In the genomic region with DNA sequence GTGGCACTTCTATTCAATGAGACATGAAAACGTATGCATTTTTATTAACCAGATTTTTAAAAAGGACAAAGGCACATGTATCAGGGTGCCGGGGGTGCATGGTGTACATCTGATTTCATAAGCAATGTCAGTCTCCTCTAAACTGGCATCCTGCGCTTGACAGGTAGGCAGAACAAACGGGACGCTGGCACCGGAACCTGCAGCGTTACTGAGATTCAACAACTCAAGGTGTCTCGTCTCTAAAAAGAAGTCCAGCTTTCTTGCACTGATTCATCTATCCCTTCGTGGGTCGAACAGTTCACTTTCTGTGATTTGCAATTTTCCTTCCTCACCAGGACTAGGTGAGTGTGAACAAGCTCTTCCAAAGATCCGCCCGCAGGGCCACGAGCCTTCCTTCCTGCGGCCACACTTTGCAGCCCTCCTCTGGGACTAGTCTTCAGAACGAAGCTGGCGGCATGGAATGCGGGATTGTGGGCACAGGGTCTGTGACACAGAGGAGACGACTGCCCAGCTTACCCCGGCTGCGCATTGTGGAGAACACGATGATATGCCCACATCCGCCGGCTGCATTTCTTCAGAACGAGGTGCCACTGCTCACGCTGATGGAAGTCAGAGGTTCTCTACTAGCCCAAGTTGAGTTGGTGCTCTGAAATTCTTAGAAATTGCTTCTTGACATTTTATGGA, we compare ENCODE assay signal across 14 cellular contexts. TPM values are rescaled to one million over a fixed set of nuclear protein-coding genes. Genes with fewer than 3 reads are reported as not detected.
DNase-seq lines count a peak whose midpoint lies in the region; ATAC-seq and TF ChIP-seq lines count a peak whose summit lies in the region.
"Had no signal": no experiment of that assay in that cellular context is flagged by ENCODE, and none has a peak within 500 bp of the region (broad histone marks: within the 10 kb centered on the region; RNA-seq: fewer than 3 reads in every experiment).

No MANE protein-coding gene starts in this region.

- no peak overlapping the region for H3K9ac ChIP-seq in BLaER1 treated with 17β-estradiol and CSF1 and Interleukin-3, amounts not matched to agents 10 nM and 100 nM
- no peak overlapping the region for H3K9ac ChIP-seq in neural progenitor cell

- H3K27ac Mint-ChIP-seq in neural progenitor cell = no peak overlapping the region
- no peak overlapping the region for H3K27ac Mint-ChIP-seq in activated CD4-positive, alpha-beta memory T cell treated with anti-CD3 and anti-CD28 coated beads for 36 hours

- no peak for ATAC-seq in HG03342 (IDR thresholded peaks at IDR 0.05; ENCODE audit: unreplicated experiment)

- H3K27me3 ChIP-seq in BLaER1 treated with 17β-estradiol and CSF1 and Interleukin-3, amounts not matched to agents 10 nM and 100 nM = peaks cover 3 to 10% (median 6%) of the 10 kb centered on the region in 11 experiments; a peak in 21 of 22 replicates
- H3K27me3 ChIP-seq in H7 (ENCODE audit: control insufficient read depth, insufficient read depth, low read length) = peaks cover 11% of the 10 kb centered on the region
- peaks cover 42% of the 10 kb centered on the region for H3K27me3 ChIP-seq in neural progenitor cell

- POLR2A ChIA-PET in activated CD4-positive, alpha-beta memory T cell treated with anti-CD3 and anti-CD28 coated beads for 36 hours (lab: Charles Lee) = no interaction called here

- H3K4me2 ChIP-seq in BLaER1 treated with 17β-estradiol and CSF1 and Interleukin-3, amounts not matched to agents 10 nM and 100 nM = peak overlapping the region; percentile 27 to 76 (median 48); a peak in 16 of 22 replicates
- H3K4me2 ChIP-seq in neural progenitor cell = no peak overlapping the region

- DNase-seq in H7 (peak; percentile 24), coronary artery (ENCODE audit: low spot score) (peak; percentile 55), neural progenitor cell (ENCODE audit: low spot score) (no peak), foreskin melanocyte (no peak)
- DNase-seq in activated CD4-positive, alpha-beta memory T cell treated with anti-CD3 and anti-CD28 coated beads for 36 hours = no peak
- DNase-seq: CD4-positive, CD25-positive, alpha-beta regulatory T cell; KBM-7; NCI-H1105; NCI-H2081 treated with DMSO at 0.1 percent for 48 hours; NCI-H748 treated with DMSO at 0.1 percent for 48 hours had no signal

- H3K4me3 ChIP-seq in BLaER1 treated with 17β-estradiol and CSF1 and Interleukin-3, amounts not matched to agents 10 nM and 100 nM = no peak overlapping the region
- H3K4me3 ChIP-seq in H7 (ENCODE audit: insufficient read depth, low read depth, low read length) (no peak overlapping the region), coronary artery (no peak overlapping the region), neural progenitor cell (no peak overlapping the region)
- H3K4me3 ChIP-seq: HAP-1 had no signal

- peaks cover 7 to 20% (median 14%) of the 10 kb centered on the region in 10 experiments for H3K4me1 ChIP-seq in BLaER1 treated with 17β-estradiol and CSF1 and Interleukin-3, amounts not matched to agents 10 nM and 100 nM
- H3K4me1 ChIP-seq in neural progenitor cell = no peaks in the 10 kb centered on the region
- H3K4me1 ChIP-seq: HAP-1 had no signal

- H3K4me3 Mint-ChIP-seq in neural progenitor cell = peak overlapping the region; percentile 21
- H3K4me3 Mint-ChIP-seq in activated CD4-positive, alpha-beta memory T cell treated with anti-CD3 and anti-CD28 coated beads for 36 hours = no peak overlapping the region
- H3K4me3 Mint-ChIP-seq: CD4-positive, CD25-positive, alpha-beta regulatory T cell had no signal

- H3K4me1 Mint-ChIP-seq in neural progenitor cell = no peaks in the 10 kb centered on the region
- no peaks in the 10 kb centered on the region for H3K4me1 Mint-ChIP-seq in activated CD4-positive, alpha-beta memory T cell treated with anti-CD3 and anti-CD28 coated beads for 36 hours (ENCODE audit: low read depth)
- H3K4me1 Mint-ChIP-seq: CD4-positive, CD25-positive, alpha-beta regulatory T cell had no signal

- H3K9me3 Mint-ChIP-seq in neural progenitor cell = peaks cover 17% of the 10 kb centered on the region
- peaks cover 7% of the 10 kb centered on the region for H3K9me3 Mint-ChIP-seq in activated CD4-positive, alpha-beta memory T cell treated with anti-CD3 and anti-CD28 coated beads for 36 hours

- TF ChIP-seq CTCF in coronary artery (IDR thresholded peaks at IDR 0.05) (no peak), neural progenitor cell (IDR thresholded peaks at IDR 0.05) (no peak)

- H3K36me3 Mint-ChIP-seq in neural progenitor cell = no peaks in the 10 kb centered on the region
- H3K36me3 Mint-ChIP-seq in activated CD4-positive, alpha-beta memory T cell treated with anti-CD3 and anti-CD28 coated beads for 36 hours = no peaks in the 10 kb centered on the region
- H3K36me3 Mint-ChIP-seq: CD4-positive, CD25-positive, alpha-beta regulatory T cell had no signal

- H2AFZ ChIP-seq in neural progenitor cell (replicated peaks) = no peak overlapping the region

- H4K20me1 ChIP-seq in BLaER1 treated with 17β-estradiol and CSF1 and Interleukin-3, amounts not matched to agents 10 nM and 100 nM = no peaks in the 10 kb centered on the region
- peaks cover under 1% of the 10 kb centered on the region for H4K20me1 ChIP-seq in neural progenitor cell (ENCODE audit: low read depth)

- no peaks in the 10 kb centered on the region for H3F3A ChIP-seq in neural progenitor cell (ENCODE audit: low read depth)

- intact Hi-C loops in activated CD4-positive, alpha-beta memory T cell treated with anti-CD3 and anti-CD28 coated beads for 36 hours (cut with micrococcal nuclease) = no loop called here

- no peaks in the 10 kb centered on the region for H3K36me3 ChIP-seq in BLaER1 treated with 17β-estradiol and CSF1 and Interleukin-3, amounts not matched to agents 10 nM and 100 nM
- H3K36me3 ChIP-seq in H7 (replicated peaks; ENCODE audit: control insufficient read depth, insufficient read depth, low read length) = no peaks in the 10 kb centered on the region
- no peaks in the 10 kb centered on the region for H3K36me3 ChIP-seq in neural progenitor cell
- H3K36me3 ChIP-seq: HAP-1 had no signal

- no peaks in the 10 kb centered on the region for H3K79me2 ChIP-seq in neural progenitor cell (ENCODE audit: low read depth)

- H3K9me3 ChIP-seq in BLaER1 treated with 17β-estradiol and CSF1 and Interleukin-3, amounts not matched to agents 10 nM and 100 nM (replicated peaks in 1 of 11) = peaks cover 9 to 19% (median 13%) of the 10 kb centered on the region in 11 experiments; a peak in 21 of 22 replicates
- H3K9me3 ChIP-seq in neural progenitor cell (ENCODE audit: low read depth) = no peaks in the 10 kb centered on the region

- peaks cover 25% of the 10 kb centered on the region for H3K27me3 Mint-ChIP-seq in neural progenitor cell (ENCODE audit: insufficient read depth, low read depth)
- H3K27me3 Mint-ChIP-seq in activated CD4-positive, alpha-beta memory T cell treated with anti-CD3 and anti-CD28 coated beads for 36 hours = peaks cover 22% of the 10 kb centered on the region

- CTCF ChIA-PET in activated CD4-positive, alpha-beta memory T cell treated with anti-CD3 and anti-CD28 coated beads for 36 hours (lab: Charles Lee) = no interaction called here

- H3K27ac ChIP-seq in BLaER1 treated with 17β-estradiol and CSF1 and Interleukin-3, amounts not matched to agents 10 nM and 100 nM = no peak overlapping the region
- no peak overlapping the region for H3K27ac ChIP-seq in coronary artery
- H3K27ac ChIP-seq in neural progenitor cell = no peak overlapping the region

RNA-seq across cellular contexts. Expression of a gene that starts 7.2 kb away (rescaled TPM):
- total RNA-seq in H7 (2014; rRNA removed; shearing (Covaris generic)) = 0.07 TPM in 2 replicates
- total RNA-seq in neural progenitor cell (ENCODE audit: low replicate concordance) = 0.19 and 0.32 TPM in 2 replicates
- total RNA-seq in activated CD4-positive, alpha-beta memory T cell treated with anti-CD3 and anti-CD28 coated beads for 36 hours = not detected
- total RNA-seq: CD4-positive, CD25-positive, alpha-beta regulatory T cell; RPMI7951 had no signal

Comparison
In these comparisons a context has a peak if more than half of its experiments do, and no peak if none do; other contexts are left out.
1. DNase-seq: peak in H7 (single experiment) and coronary artery (single experiment); none in neural progenitor cell (single experiment), activated CD4-positive, alpha-beta memory T cell treated with anti-CD3 and anti-CD28 coated beads for 36 hours (single experiment) and foreskin melanocyte (single experiment).